ENCODE assay signal across 23 cellular contexts in genomic region chr21:42215942-42216725, GRCh38.
"Had no signal": no experiment of that assay in that cellular context is flagged by ENCODE, and none has a peak within 500 bp of the region (broad histone marks: within the 10 kb centered on the region; RNA-seq: fewer than 3 reads in every experiment).

No MANE protein-coding gene starts in this region.

- ATAC-seq: activated CD4-positive, CD25-positive, alpha-beta regulatory T cell treated with anti-CD3 and anti-CD28 coated beads, Interleukin-2, amount 50 U/mL, for 24 hours; heart right ventricle; right lobe of liver; stimulated activated effector memory CD8-positive, alpha-beta T cell treated with anti-CD3 and anti-CD28 coated beads, Interleukin-12 subunit alpha, Interleukin-12 subunit beta, amount 100 ng/mL, for 72 hours; stimulated activated naive CD8-positive, alpha-beta T cell treated with anti-CD3 and anti-CD28 coated beads, Interleukin-15, amount 100 ng/mL, for 72 hours; upper lobe of right lung had no signal

- H3K27ac Mint-ChIP-seq: activated naive CD4-positive, alpha-beta T cell treated with anti-CD3 and anti-CD28 coated beads for 36 hours; nephron; stimulated activated effector memory CD8-positive, alpha-beta T cell treated with anti-CD3 and anti-CD28 coated beads, Interleukin-12 subunit alpha, Interleukin-12 subunit beta, amount 100 ng/mL, for 72 hours; stimulated activated naive CD8-positive, alpha-beta T cell treated with anti-CD3 and anti-CD28 coated beads, Interleukin-15, amount 100 ng/mL, for 72 hours; T-helper 1 cell treated with Interleukin-12 subunit alpha and Interleukin-12 subunit beta and Interleukin-4 antibody, amounts not matched to agents 30 μg/mL and 1 μg/mL, for 36 hours had no signal

- H3K9me3 ChIP-seq: esophagus muscularis mucosa, left ventricle myocardium inferior, neutrophil, right lobe of liver, tibial artery, upper lobe of right lung had no signal

- H3K27ac ChIP-seq: brain microvascular endothelial cell, esophagus muscularis mucosa, heart right ventricle, left ventricle myocardium inferior, neutrophil, right lobe of liver, skin epidermis, tibial artery, upper lobe of right lung, WERI-Rb-1 had no signal

- H3K36me3 ChIP-seq: brain microvascular endothelial cell, esophagus muscularis mucosa, heart right ventricle, left ventricle myocardium inferior, neutrophil, right lobe of liver, tibial artery, upper lobe of right lung, WERI-Rb-1 had no signal

- H3K4me3 Mint-ChIP-seq: activated naive CD4-positive, alpha-beta T cell treated with anti-CD3 and anti-CD28 coated beads for 36 hours; nephron; stimulated activated effector memory CD8-positive, alpha-beta T cell treated with anti-CD3 and anti-CD28 coated beads, Interleukin-12 subunit alpha, Interleukin-12 subunit beta, amount 100 ng/mL, for 72 hours; stimulated activated naive CD8-positive, alpha-beta T cell treated with anti-CD3 and anti-CD28 coated beads, Interleukin-15, amount 100 ng/mL, for 72 hours; T-helper 1 cell treated with Interleukin-12 subunit alpha and Interleukin-12 subunit beta and Interleukin-4 antibody, amounts not matched to agents 30 μg/mL and 1 μg/mL, for 36 hours had no signal

- H3K4me3 ChIP-seq: esophagus muscularis mucosa, heart right ventricle, left ventricle myocardium inferior, right lobe of liver, skin epidermis, tibial artery, upper lobe of right lung had no signal

- H3K27me3 ChIP-seq: right lobe of liver, upper lobe of right lung had no signal

- H3K9me3 Mint-ChIP-seq: stimulated activated effector memory CD8-positive, alpha-beta T cell treated with anti-CD3 and anti-CD28 coated beads, Interleukin-12 subunit alpha, Interleukin-12 subunit beta, amount 100 ng/mL, for 72 hours had no signal

- DNase-seq: activated CD4-positive, alpha-beta T cell treated with anti-CD3 and anti-CD28 coated beads for 48 hours; activated CD4-positive, alpha-beta T cell treated with anti-CD3 and anti-CD28 coated beads, Interleukin-2, amount 50 U/mL, for 48 hours; activated naive CD4-positive, alpha-beta T cell treated with anti-CD3 and anti-CD28 coated beads for 36 hours; amniotic stem cell; brain microvascular endothelial cell; foreskin melanocyte; heart right ventricle; left ventricle myocardium inferior; right lobe of liver; stimulated activated CD4-positive, alpha-beta T cell treated with anti-CD3 and anti-CD28 coated beads, Interleukin-12 subunit alpha, Interleukin-12 subunit beta, amount 100 ng/mL, for 4 hours; stimulated activated CD4-positive, alpha-beta T cell treated with anti-CD3 and anti-CD28 coated beads, Interleukin-4, amount 100 ng/mL, for 1 hour; stimulated activated naive CD8-positive, alpha-beta T cell treated with anti-CD3 and anti-CD28 coated beads, Interleukin-15, amount 100 ng/mL, for 72 hours; T-helper 9 cell; upper lobe of right lung; WERI-Rb-1 had no signal

- H3K27me3 Mint-ChIP-seq: stimulated activated naive CD8-positive, alpha-beta T cell treated with anti-CD3 and anti-CD28 coated beads, Interleukin-15, amount 100 ng/mL, for 72 hours had no signal
